In genomic region chr17:63094636-63095035, GRCh38 we compare ENCODE assay signal across 3 cellular contexts.
TF ChIP-seq lines count a peak whose summit lies in the region.

No MANE protein-coding gene starts in this region.

TF ChIP-seq in HepG2, 621 proteins besides CTCF, POLR2A, EP300 and RAD21:
- peak; percentile 90 to 93 for TF ChIP-seq MAFK (conservative IDR thresholded peaks at IDR 0.05 in 1 of 2, IDR thresholded peaks at IDR 0.05 in 1 of 2; ENCODE audit: low read length in 2 of 2)
- peak; percentile 92 for TF ChIP-seq MAFF (IDR thresholded peaks at IDR 0.05; ENCODE audit: low read depth, low read length)
- no peak for TF ChIP-seq ZNF674 (CRISPR knock-in tag; IDR thresholded peaks at IDR 0.05; ENCODE audit: low read depth)

TF ChIP-seq in IMR-90, 13 proteins besides CTCF, POLR2A, EP300 and RAD21:
- TF ChIP-seq RFX5 (IDR thresholded peaks at IDR 0.05; ENCODE audit: low read depth, low read length) (no peak), MAFK (IDR thresholded peaks at IDR 0.05; ENCODE audit: low read depth, low read length) (peak; percentile 89), CHD1 (IDR thresholded peaks at IDR 0.05; ENCODE audit: low read depth, low read length) (no peak), BHLHE40 (IDR thresholded peaks at IDR 0.05; ENCODE audit: low read depth, low read length) (no peak), USF2 (IDR thresholded peaks at IDR 0.05; ENCODE audit: low read depth, low read length) (no peak)
TF ChIP-seq in IMR-90: peak in this region for 1.

TF ChIP-seq in H1, 55 proteins besides CTCF, POLR2A, EP300 and RAD21:
- TF ChIP-seq CREB1 (IDR thresholded peaks at IDR 0.05) (no peak), BCL11A (IDR thresholded peaks at IDR 0.05; ENCODE audit: low read depth in 2 of 2, low read length in 2 of 2) (no peak), TBP (IDR thresholded peaks at IDR 0.05; ENCODE audit: low read depth, low read length) (no peak), TAF7 (optimal IDR thresholded peaks at IDR 0.05; ENCODE audit: borderline replicate concordance, low read depth, low read length) (no peak), MAFK (IDR thresholded peaks at IDR 0.05; ENCODE audit: low read depth, low read length) (peak; percentile 20; the same call in 1 of the 2 replicates)
TF ChIP-seq in H1: peak in this region for 1.
